28 cellular contexts compared by ENCODE assay signal in the genomic region with DNA sequence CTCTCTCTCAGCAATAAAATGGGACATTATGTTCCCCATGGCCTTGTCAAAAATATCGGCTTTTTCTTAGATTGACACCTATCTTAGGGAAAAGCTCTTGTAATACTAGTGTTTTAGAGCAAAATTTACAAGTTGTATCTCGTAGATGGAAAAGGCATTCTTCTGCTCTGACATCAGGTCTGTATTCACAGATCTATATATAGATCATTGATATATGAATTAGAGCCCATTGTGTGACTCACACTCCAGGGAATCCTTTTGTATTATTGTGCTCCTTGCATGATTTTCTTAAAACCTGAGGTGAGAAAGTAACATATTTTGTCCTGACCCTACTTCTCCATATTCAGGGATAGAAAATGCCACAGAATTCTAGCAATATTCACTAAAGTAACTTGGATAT.
A peak's percentile ranks its signal among the peaks of the same experiment; 100 is the strongest.
DNase-seq lines count a peak whose midpoint lies in the region; ATAC-seq, FAIRE-seq and TF ChIP-seq lines count a peak whose summit lies in the region.
"Had no signal": no experiment of that assay in that cellular context is flagged by ENCODE, and none has a peak within 500 bp of the region (broad histone marks: within the 10 kb centered on the region; RNA-seq: fewer than 3 reads in every experiment).

No MANE protein-coding gene starts in this region.

- H3K9me3 ChIP-seq in OCI-LY1 (ENCODE audit: low read length) (no peaks in the 10 kb centered on the region), psoas muscle (no peaks in the 10 kb centered on the region)
- H3K9me3 ChIP-seq: MG63, SJSA1 had no signal

- no peaks in the 10 kb centered on the region for H3K4me1 ChIP-seq in OCI-LY1 (ENCODE audit: insufficient read depth, low read length, severe bottlenecking)
- H3K4me1 ChIP-seq in psoas muscle: no peaks in the 10 kb centered on the region
- H3K4me1 ChIP-seq: BLaER1 treated with 17β-estradiol and CSF1 and Interleukin-3, amounts not matched to agents 10 nM and 100 nM; SJSA1 had no signal

- DNase-seq in EL (peak; percentile 29), brain microvascular endothelial cell (peak; percentile 28), urothelium cell line (ENCODE audit: low spot score) (peak; percentile 3), NCI-H2081 treated with DMSO at 0.1 percent for 48 hours (lab: John Stamatoyannopoulos, UW) (no peak), psoas muscle (no peak)
- no peak for DNase-seq in stimulated activated effector memory CD8-positive, alpha-beta T cell treated with anti-CD3 and anti-CD28 coated beads, Interleukin-12 subunit alpha, Interleukin-12 subunit beta, amount 100 ng/mL, for 72 hours (ENCODE audit: low spot score in 2 of 2)
- DNase-seq: AML-193; CD4-positive, alpha-beta T cell; COR-L47; DMS53; GF-D8; KG1; MG63; NCI-H1105 treated with DMSO at 0.1 percent for 48 hours; NCI-H146; NCI-H1930; NCI-H446; NCI-H524 treated with DMSO at 0.1 percent for 48 hours; NCI-H774; PC-3; Right ventricle myocardium superior had no signal

- 62 to 77% (median 69%) methylated on average over 2 of the region's 2 CpGs for WGBS in psoas muscle, 3 donors

- no peak for FAIRE-seq in urothelium cell line (lab: Jason Lieb, UNC)
- FAIRE-seq: A204.1, GM12891, GM19239, HTR-8/SVneo had no signal

- H3K27ac ChIP-seq in OCI-LY1 (ENCODE audit: low read depth, low read length, poor library complexity, severe bottlenecking) (no peak overlapping the region), brain microvascular endothelial cell (no peak overlapping the region), psoas muscle (no peak overlapping the region)
- H3K27ac ChIP-seq: BLaER1 treated with 17β-estradiol and CSF1 and Interleukin-3, amounts not matched to agents 10 nM and 100 nM; SJSA1 had no signal

- peak overlapping the region; percentile 34; the same call in 1 of the 2 replicates for H2AFZ ChIP-seq in OCI-LY1 (ENCODE audit: low read length)

- H4K20me1 ChIP-seq in OCI-LY1 (ENCODE audit: insufficient read depth, low read length): no peaks in the 10 kb centered on the region
- H4K20me1 ChIP-seq: BLaER1 treated with 17β-estradiol and CSF1 and Interleukin-3, amounts not matched to agents 10 nM and 100 nM had no signal

- no peaks in the 10 kb centered on the region for H3K27me3 ChIP-seq in OCI-LY1 (ENCODE audit: insufficient read depth, low read length)
- no peaks in the 10 kb centered on the region for H3K27me3 ChIP-seq in brain microvascular endothelial cell (replicated peaks)
- H3K27me3 ChIP-seq in psoas muscle (ENCODE audit: insufficient read depth in 3 of 3, low read length in 2 of 3): no peaks in the 10 kb centered on the region
- H3K27me3 ChIP-seq: BLaER1 treated with 17β-estradiol and CSF1 and Interleukin-3, amounts not matched to agents 10 nM and 100 nM; MG63; SJSA1 had no signal

- in situ Hi-C loops in brain microvascular endothelial cell (cut with HindIII; ENCODE audit: low pct_ligation_motif_present, low sequenced_read_pairs): no loop called here

- no peaks in the 10 kb centered on the region for H3K9me2 ChIP-seq in OCI-LY1 (ENCODE audit: low read depth, low read length)

- TF ChIP-seq CTCF in OCI-LY1 (IDR thresholded peaks at IDR 0.05; ENCODE audit: low read length): no peak
- no peak for TF ChIP-seq CTCF in brain microvascular endothelial cell (IDR thresholded peaks at IDR 0.05; ENCODE audit: low read depth, low read length, missing control alignments)
- no peak for TF ChIP-seq CTCF in psoas muscle (IDR thresholded peaks at IDR 0.05)

- H3K4me3 ChIP-seq in OCI-LY1 (ENCODE audit: low read depth, low read length, poor library complexity, severe bottlenecking) (no peak overlapping the region), brain microvascular endothelial cell (ENCODE audit: low read depth, low read length) (no peak overlapping the region), psoas muscle (no peak overlapping the region)
- H3K4me3 ChIP-seq: BLaER1 treated with 17β-estradiol and CSF1 and Interleukin-3, amounts not matched to agents 10 nM and 100 nM; MG63; SJSA1 had no signal

- intact Hi-C loops in psoas muscle (cut with DNase I): no loop called here

- H3K4me3 Mint-ChIP-seq in stimulated activated effector memory CD8-positive, alpha-beta T cell treated with anti-CD3 and anti-CD28 coated beads, Interleukin-12 subunit alpha, Interleukin-12 subunit beta, amount 100 ng/mL, for 72 hours: no peak overlapping the region
- H3K4me3 Mint-ChIP-seq: CD4-positive, alpha-beta T cell had no signal

- no peak for ATAC-seq in stimulated activated effector memory CD8-positive, alpha-beta T cell treated with anti-CD3 and anti-CD28 coated beads, Interleukin-12 subunit alpha, Interleukin-12 subunit beta, amount 100 ng/mL, for 72 hours
- no peak for ATAC-seq in psoas muscle
- ATAC-seq: PC-3 had no signal

- no peaks in the 10 kb centered on the region for H3K36me3 ChIP-seq in OCI-LY1 (ENCODE audit: insufficient read depth, low read length)
- no peaks in the 10 kb centered on the region for H3K36me3 ChIP-seq in brain microvascular endothelial cell (replicated peaks)
- H3K36me3 ChIP-seq in psoas muscle (ENCODE audit: insufficient read depth in 1 of 2, low read depth in 1 of 2): no peaks in the 10 kb centered on the region
- H3K36me3 ChIP-seq: BLaER1 treated with 17β-estradiol and CSF1 and Interleukin-3, amounts not matched to agents 10 nM and 100 nM; MG63; SJSA1 had no signal

- no peak overlapping the region for H3K9ac ChIP-seq in OCI-LY1 (ENCODE audit: low read length)
- H3K9ac ChIP-seq: BLaER1 treated with 17β-estradiol and CSF1 and Interleukin-3, amounts not matched to agents 10 nM and 100 nM had no signal

- H3K4me1 Mint-ChIP-seq in stimulated activated effector memory CD8-positive, alpha-beta T cell treated with anti-CD3 and anti-CD28 coated beads, Interleukin-12 subunit alpha, Interleukin-12 subunit beta, amount 100 ng/mL, for 72 hours: no peaks in the 10 kb centered on the region

- H3K9me3 Mint-ChIP-seq in stimulated activated effector memory CD8-positive, alpha-beta T cell treated with anti-CD3 and anti-CD28 coated beads, Interleukin-12 subunit alpha, Interleukin-12 subunit beta, amount 100 ng/mL, for 72 hours: no peaks in the 10 kb centered on the region
- H3K9me3 Mint-ChIP-seq: CD4-positive, alpha-beta T cell had no signal

- no peaks in the 10 kb centered on the region for H3F3A ChIP-seq in OCI-LY1 (ENCODE audit: insufficient read depth, low read length)

- no peaks in the 10 kb centered on the region for H3K79me2 ChIP-seq in OCI-LY1 (ENCODE audit: insufficient read depth, low read length)

- H3K27ac Mint-ChIP-seq in stimulated activated effector memory CD8-positive, alpha-beta T cell treated with anti-CD3 and anti-CD28 coated beads, Interleukin-12 subunit alpha, Interleukin-12 subunit beta, amount 100 ng/mL, for 72 hours: no peak overlapping the region
- H3K27ac Mint-ChIP-seq: CD4-positive, alpha-beta T cell had no signal

- H3K36me3 Mint-ChIP-seq in stimulated activated effector memory CD8-positive, alpha-beta T cell treated with anti-CD3 and anti-CD28 coated beads, Interleukin-12 subunit alpha, Interleukin-12 subunit beta, amount 100 ng/mL, for 72 hours: no peaks in the 10 kb centered on the region

- H3K4me2 ChIP-seq in OCI-LY1 (ENCODE audit: low read length): no peak overlapping the region
- H3K4me2 ChIP-seq: BLaER1 treated with 17β-estradiol and CSF1 and Interleukin-3, amounts not matched to agents 10 nM and 100 nM had no signal

Comparison
In these comparisons a context has a peak if more than half of its experiments do, and no peak if none do; other contexts are left out.
1. DNase-seq: peak in EL (single experiment), brain microvascular endothelial cell (single experiment) and urothelium cell line (single experiment); none in stimulated activated effector memory CD8-positive, alpha-beta T cell treated with anti-CD3 and anti-CD28 coated beads, Interleukin-12 subunit alpha, Interleukin-12 subunit beta, amount 100 ng/mL, for 72 hours (0 of 2), NCI-H2081 treated with DMSO at 0.1 percent for 48 hours (single experiment) and psoas muscle (0 of 2).